Comparison of ENCODE assay signal across 18 cellular contexts in genomic region chr15:66270932-66271331, GRCh38. TPM values are rescaled to one million over a fixed set of nuclear protein-coding genes. Genes with fewer than 3 reads are reported as not detected.
DNase-seq lines count a peak whose midpoint lies in the region; ATAC-seq, FAIRE-seq and TF ChIP-seq lines count a peak whose summit lies in the region.
"Had no signal": no experiment of that assay in that cellular context is flagged by ENCODE, and none has a peak within 500 bp of the region (broad histone marks: within the 10 kb centered on the region; RNA-seq: fewer than 3 reads in every experiment).

No MANE protein-coding gene starts in this region.

- H3K4me2 ChIP-seq in BLaER1 (peak overlapping the region; percentile 29), K562 (ENCODE audit: insufficient read depth, low read length) (no peak overlapping the region)
- H3K4me2 ChIP-seq in BLaER1 treated with 17β-estradiol and CSF1 and Interleukin-3, amounts not matched to agents 10 nM and 100 nM = peak overlapping the region in 6 of 11 experiments; percentile 5 to 36 (median 23); a peak in 6 of 22 replicates

- H3K4me3 ChIP-seq in BLaER1 = no peak overlapping the region
- no peak overlapping the region for H3K4me3 ChIP-seq in BLaER1 treated with 17β-estradiol and CSF1 and Interleukin-3, amounts not matched to agents 10 nM and 100 nM
- no peak overlapping the region for H3K4me3 ChIP-seq in K562

- POLR2A ChIA-PET in K562 (lab: Yijun Ruan, JAX) = no interaction called here

- H3K9me1 ChIP-seq in K562 (ENCODE audit: control insufficient read depth, insufficient read depth, low read length) = peaks cover 4% of the 10 kb centered on the region

- CTCF ChIA-PET in K562 (lab: Yijun Ruan, JAX; ENCODE audit: low intra/inter-chr PET ratio) = no interaction called here

- H3K4me1 ChIP-seq in BLaER1 (peaks cover 27% of the 10 kb centered on the region), K562 (replicated peaks in 1 of 2; ENCODE audit: control insufficient read depth in 2 of 2, insufficient read depth in 2 of 2, low read length in 2 of 2) (peaks cover 10% of the 10 kb centered on the region in 2 experiments; a peak in 4 of 5 replicates)
- H3K4me1 ChIP-seq in BLaER1 treated with 17β-estradiol and CSF1 and Interleukin-3, amounts not matched to agents 10 nM and 100 nM = peaks cover 18 to 30% (median 22%) of the 10 kb centered on the region in 10 experiments

- H3K27me3 ChIP-seq in BLaER1 (no peaks in the 10 kb centered on the region), K562 (ENCODE audit: control insufficient read depth in 2 of 2, insufficient read depth in 2 of 2, low read length in 2 of 2) (no peaks in the 10 kb centered on the region; a peak in 2 of 5 replicates)
- no peaks in the 10 kb centered on the region for H3K27me3 ChIP-seq in BLaER1 treated with 17β-estradiol and CSF1 and Interleukin-3, amounts not matched to agents 10 nM and 100 nM

- H3K27ac ChIP-seq in BLaER1 (no peak overlapping the region), K562 (ENCODE audit: extremely low read depth, low read depth, low read length) (no peak overlapping the region)
- no peak overlapping the region for H3K27ac ChIP-seq in BLaER1 treated with 17β-estradiol and CSF1 and Interleukin-3, amounts not matched to agents 10 nM and 100 nM

- no peak overlapping the region for H3K9ac ChIP-seq in BLaER1
- no peak overlapping the region for H3K9ac ChIP-seq in BLaER1 treated with 17β-estradiol and CSF1 and Interleukin-3, amounts not matched to agents 10 nM and 100 nM
- H3K9ac ChIP-seq in K562 (ENCODE audit: insufficient read depth in 1 of 2, low read depth in 2 of 2, low read length in 2 of 2) = no peak overlapping the region

- no peak for ATAC-seq in K562
- ATAC-seq in HG02798 (IDR thresholded peaks at IDR 0.05; ENCODE audit: poor library complexity, unreplicated experiment) = no peak

- H3K9me3 ChIP-seq in BLaER1 (peaks cover 10% of the 10 kb centered on the region; the same call in 1 of the 2 replicates), K562 (replicated peaks; ENCODE audit: control insufficient read depth, insufficient read depth, low read depth, low read length) (no peaks in the 10 kb centered on the region)
- H3K9me3 ChIP-seq in BLaER1 treated with 17β-estradiol and CSF1 and Interleukin-3, amounts not matched to agents 10 nM and 100 nM (replicated peaks in 1 of 11) = peaks cover 0 to 19% (median 10%) of the 10 kb centered on the region in 11 experiments; a peak in 12 of 22 replicates

- TF ChIP-seq POLR2A in K562 (conservative IDR thresholded peaks at IDR 0.05) = no peak
- TF ChIP-seq POLR2A in H54 (IDR thresholded peaks at IDR 0.05; ENCODE audit: low read depth, low read length) = no peak

- TF ChIP-seq RAD21 in K562 (CRISPR knock-in tag; conservative IDR thresholded peaks at IDR 0.05 in 1 of 2, IDR thresholded peaks at IDR 0.05 in 1 of 2) = no peak

- no peak for TF ChIP-seq EP300 in K562 (IDR thresholded peaks at IDR 0.05; ENCODE audit: low read length)

- H3K79me2 ChIP-seq in K562 (ENCODE audit: control insufficient read depth, insufficient read depth, low read length) = no peaks in the 10 kb centered on the region

- 43% methylated on average over 3 of the region's 6 CpGs for WGBS in K562 (ENCODE audit: insufficient coverage, low coverage, missing lambda C conversion rate)

- in situ Hi-C loops in K562 (cut with MboI) = no loop called here

- BruUV-seq in K562 (replicated peaks; lab: Mats Ljungman, UMichigan) = no TSS peak

- H2AFZ ChIP-seq in K562 (ENCODE audit: low read depth, low read length) = no peak overlapping the region

- intact Hi-C loops in K562 (cut with micrococcal nuclease) = no loop called here

- no peaks in the 10 kb centered on the region for H3K36me3 ChIP-seq in BLaER1
- no peaks in the 10 kb centered on the region for H3K36me3 ChIP-seq in BLaER1 treated with 17β-estradiol and CSF1 and Interleukin-3, amounts not matched to agents 10 nM and 100 nM
- no peaks in the 10 kb centered on the region for H3K36me3 ChIP-seq in K562 (ENCODE audit: control insufficient read depth, insufficient read depth, low read length)

- H4K20me1 ChIP-seq in BLaER1 (no peaks in the 10 kb centered on the region), K562 (replicated peaks; ENCODE audit: control insufficient read depth, insufficient read depth, low read length) (no peaks in the 10 kb centered on the region; the same call in 1 of the 2 replicates)
- H4K20me1 ChIP-seq in BLaER1 treated with 17β-estradiol and CSF1 and Interleukin-3, amounts not matched to agents 10 nM and 100 nM = no peaks in the 10 kb centered on the region

- no peak for FAIRE-seq in K562 (lab: Jason Lieb, UNC)
- FAIRE-seq in H54 (lab: Jason Lieb, UNC) = no peak
- FAIRE-seq: D721Med, GM12891, GM18507 had no signal

- no peak for TF ChIP-seq CTCF in K562 (IDR thresholded peaks at IDR 0.05 in 2 of 3, conservative IDR thresholded peaks at IDR 0.05 in 1 of 3; ENCODE audit: insufficient read depth in 2 of 3, low read depth in 1 of 3, low read length in 3 of 3)

- DNase-seq in MV-4-11 (lab: John Stamatoyannopoulos, UW) (peak; percentile 24), K562 (ENCODE audit: extremely low read depth in 1 of 4, low spot score in 3 of 4) (no peak), H54 (ENCODE audit: insufficient read length, low spot score) (no peak)
- DNase-seq: CD4-positive, alpha-beta T cell; CD8-positive, alpha-beta memory T cell; DMS 273 treated with DMSO at 0.1 percent for 48 hours; DMS79; GF-D8; GOT3; H7; HCEC 1CT had no signal

RNA-seq across cellular contexts. Expression of gene MEGF11, which starts 17.4 kb away (rescaled TPM):
- 0.26 TPM in 1 of 2 replicates, not detected in the other for total RNA-seq in K562 (2011; cell fraction: chromatin; rRNA removed; ENCODE audit: low replicate concordance)
- total RNA-seq in K562 (2011; cell fraction: nucleolus; rRNA removed) = 0.66 TPM in 1 of 2 replicates, not detected in the other
- 0.46 TPM in 1 of 2 replicates, not detected in the other for total RNA-seq in K562 (2011; cell fraction: nucleoplasm; rRNA removed)
- total RNA-seq in K562 (2014; rRNA removed) (not detected in 2 replicates), K562 (2014; rRNA removed; fragmentation: Illumina TruSeq; extraction: Trizol) (not detected in 2 replicates), K562 (2015; rRNA removed; fragmentation: Illumina TruSeq; extraction: Trizol) (not detected in 2 replicates), K562 (2021) (not detected in 2 replicates)
- polyA plus RNA-seq in K562 (2011; rRNA removed) (not detected in 2 replicates), K562 (2014; fragmentation: Illumina TruSeq; extraction: Trizol) (not detected in 2 replicates), K562 (2014; fragmentation: Nextera tagmentation; extraction: Ambion mirVana) (under 1 TPM; 0.06 to 0.20 TPM), K562 (2014; rRNA removed) (0.23 TPM in 1 of 2 replicates, not detected in the other)
- polyA plus RNA-seq in K562 (2011; cell fraction: cytosol; rRNA removed) = 0.18 TPM in 1 of 2 replicates, not detected in the other
- polyA plus RNA-seq in K562 (2011; cell fraction: nucleus; rRNA removed) = not detected in 2 replicates
- polyA plus RNA-seq in K562 (2012) = 0.44 and 1.9 TPM in 2 replicates
- not detected in 2 replicates for polyA minus RNA-seq in K562 (2011; rRNA and poly(A)+ RNA removed)
- polyA minus RNA-seq in K562 (2011; cell fraction: cytosol; rRNA and poly(A)+ RNA removed) = not detected in 2 replicates
- 0.44 TPM in 1 of 2 replicates, not detected in the other for polyA minus RNA-seq in K562 (2011; cell fraction: nucleus; rRNA and poly(A)+ RNA removed)
- total RNA-seq: CD4-positive, alpha-beta T cell; CD8-positive, alpha-beta memory T cell had no signal
- polyA plus RNA-seq: CD14-positive monocyte; CD8-positive, alpha-beta memory T cell had no signal

RNA-seq across cellular contexts. Expression of gene DIS3L, which starts 22.4 kb away (rescaled TPM):
- total RNA-seq in K562 (2011; cell fraction: chromatin; rRNA removed; ENCODE audit: low replicate concordance) = 20.0 and 41.6 TPM in 2 replicates
- 15.7 and 16.5 TPM in 2 replicates for total RNA-seq in K562 (2011; cell fraction: nucleolus; rRNA removed)
- total RNA-seq in K562 (2011; cell fraction: nucleoplasm; rRNA removed) = 16.1 and 17.0 TPM in 2 replicates
- total RNA-seq in K562 (2014; rRNA removed) (11.8 and 16.2 TPM in 2 replicates), K562 (2014; rRNA removed; fragmentation: Illumina TruSeq; extraction: Trizol) (25.0 and 25.4 TPM in 2 replicates), K562 (2015; rRNA removed; fragmentation: Illumina TruSeq; extraction: Trizol) (25.4 and 25.6 TPM in 2 replicates), K562 (2021) (16.6 and 16.9 TPM in 2 replicates)
- polyA plus RNA-seq in K562 (2011; rRNA removed) (19.8 and 34.6 TPM in 2 replicates), K562 (2014; fragmentation: Illumina TruSeq; extraction: Trizol) (16.4 and 19.4 TPM in 2 replicates), K562 (2014; fragmentation: Nextera tagmentation; extraction: Ambion mirVana) (1 to 10 TPM; 5.9 to 6.4 TPM), K562 (2014; rRNA removed) (15.1 and 15.3 TPM in 2 replicates)
- 6.5 and 11.5 TPM in 2 replicates for polyA plus RNA-seq in K562 (2011; cell fraction: cytosol; rRNA removed)
- polyA plus RNA-seq in K562 (2011; cell fraction: nucleus; rRNA removed) = 7.7 and 9.5 TPM in 2 replicates
- 13.2 and 20.8 TPM in 2 replicates for polyA plus RNA-seq in K562 (2012)
- polyA minus RNA-seq in K562 (2011; rRNA and poly(A)+ RNA removed) = 77.1 and 80.9 TPM in 2 replicates
- polyA minus RNA-seq in K562 (2011; cell fraction: cytosol; rRNA and poly(A)+ RNA removed) = 9.5 and 21.1 TPM in 2 replicates
- 11.8 and 20.4 TPM in 2 replicates for polyA minus RNA-seq in K562 (2011; cell fraction: nucleus; rRNA and poly(A)+ RNA removed)
